In the genomic region with DNA sequence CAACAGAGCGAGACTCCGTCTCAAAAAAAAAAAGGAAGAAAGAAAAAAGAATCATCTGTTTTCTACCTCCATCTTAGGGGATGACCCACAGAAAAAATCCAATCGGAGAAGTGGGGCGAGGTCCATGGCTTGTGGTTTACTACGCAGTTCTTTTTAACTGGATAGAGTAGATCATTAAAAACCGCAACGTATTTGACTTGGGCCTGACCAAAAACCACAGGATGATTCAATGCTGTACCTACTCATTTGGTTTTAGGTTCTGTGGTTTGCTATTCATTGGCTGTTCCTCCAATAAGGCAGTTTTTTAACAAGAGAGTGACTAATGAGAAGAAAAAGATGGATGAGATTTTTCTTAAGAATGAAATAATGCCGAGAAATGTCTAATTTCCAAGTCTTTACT, we compare ENCODE assay signal across 1 cellular context.
TF ChIP-seq lines count a peak whose summit lies in the region.

No MANE protein-coding gene starts in this region.

TF ChIP-seq in HepG2, 621 proteins besides CTCF, POLR2A, EP300 and RAD21 (continued from another document):
- TF ChIP-seq MAF1 (CRISPR knock-in tag; IDR thresholded peaks at IDR 0.05; ENCODE audit: borderline replicate concordance) (no peak), ZNF274 (CRISPR knock-in tag; IDR thresholded peaks at IDR 0.05) (no peak), ZBTB1 (CRISPR knock-in tag; IDR thresholded peaks at IDR 0.05; ENCODE audit: borderline replicate concordance) (no peak), ZMYM4 (CRISPR knock-in tag; IDR thresholded peaks at IDR 0.05) (no peak), HMG20A (CRISPR knock-in tag; IDR thresholded peaks at IDR 0.05; ENCODE audit: borderline replicate concordance) (no peak), HOXA7 (CRISPR knock-in tag; IDR thresholded peaks at IDR 0.05) (no peak), LCORL (IDR thresholded peaks at IDR 0.05) (no peak), LCORL (CRISPR knock-in tag; IDR thresholded peaks at IDR 0.05) (no peak), ZNF777 (CRISPR knock-in tag; IDR thresholded peaks at IDR 0.05) (no peak), POLR2AphosphoS5 (IDR thresholded peaks at IDR 0.05; ENCODE audit: low read depth, low read length) (no peak), PPARG (CRISPR knock-in tag; conservative IDR thresholded peaks at IDR 0.05) (no peak), FIP1L1 (IDR thresholded peaks at IDR 0.05; ENCODE audit: borderline replicate concordance, insufficient read depth, low read depth, low read length) (no peak), MED13 (CRISPR knock-in tag; IDR thresholded peaks at IDR 0.05) (no peak), SAP130 (CRISPR knock-in tag; IDR thresholded peaks at IDR 0.05; ENCODE audit: low read depth) (no peak)
- TF ChIP-seq, protein P1, sequence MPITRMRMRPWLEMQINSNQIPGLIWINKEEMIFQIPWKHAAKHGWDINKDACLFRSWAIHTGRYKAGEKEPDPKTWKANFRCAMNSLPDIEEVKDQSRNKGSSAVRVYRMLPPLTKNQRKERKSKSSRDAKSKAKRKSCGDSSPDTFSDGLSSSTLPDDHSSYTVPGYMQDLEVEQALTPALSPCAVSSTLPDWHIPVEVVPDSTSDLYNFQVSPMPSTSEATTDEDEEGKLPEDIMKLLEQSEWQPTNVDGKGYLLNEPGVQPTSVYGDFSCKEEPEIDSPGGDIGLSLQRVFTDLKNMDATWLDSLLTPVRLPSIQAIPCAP (CRISPR knock-in tag; IDR thresholded peaks at IDR 0.05; ENCODE audit: low read depth), result no peak
- TF ChIP-seq, protein P2, sequence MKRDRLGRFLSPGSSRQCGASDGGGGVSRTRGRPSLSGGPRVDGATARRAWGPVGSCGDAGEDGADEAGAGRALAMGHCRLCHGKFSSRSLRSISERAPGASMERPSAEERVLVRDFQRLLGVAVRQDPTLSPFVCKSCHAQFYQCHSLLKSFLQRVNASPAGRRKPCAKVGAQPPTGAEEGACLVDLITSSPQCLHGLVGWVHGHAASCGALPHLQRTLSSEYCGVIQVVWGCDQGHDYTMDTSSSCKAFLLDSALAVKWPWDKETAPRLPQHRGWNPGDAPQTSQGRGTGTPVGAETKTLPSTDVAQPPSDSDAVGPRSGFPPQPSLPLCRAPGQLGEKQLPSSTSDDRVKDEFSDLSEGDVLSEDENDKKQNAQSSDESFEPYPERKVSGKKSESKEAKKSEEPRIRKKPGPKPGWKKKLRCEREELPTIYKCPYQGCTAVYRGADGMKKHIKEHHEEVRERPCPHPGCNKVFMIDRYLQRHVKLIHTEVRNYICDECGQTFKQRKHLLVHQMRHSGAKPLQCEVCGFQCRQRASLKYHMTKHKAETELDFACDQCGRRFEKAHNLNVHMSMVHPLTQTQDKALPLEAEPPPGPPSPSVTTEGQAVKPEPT (CRISPR knock-in tag; IDR thresholded peaks at IDR 0.05; ENCODE audit: low read depth), result no peak
- TF ChIP-seq, protein P3, sequence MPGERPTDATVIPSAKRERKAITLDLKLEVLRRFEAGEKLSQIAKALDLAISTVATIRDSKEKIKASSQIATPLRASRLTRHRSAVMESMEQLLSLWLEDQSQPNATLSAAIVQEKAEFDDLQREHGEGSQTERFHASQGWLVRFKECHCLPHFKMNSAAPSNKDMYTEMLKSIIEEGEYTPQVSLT (CRISPR knock-in tag; IDR thresholded peaks at IDR 0.05; ENCODE audit: borderline replicate concordance, low read depth), result no peak
- TF ChIP-seq, protein P4, sequence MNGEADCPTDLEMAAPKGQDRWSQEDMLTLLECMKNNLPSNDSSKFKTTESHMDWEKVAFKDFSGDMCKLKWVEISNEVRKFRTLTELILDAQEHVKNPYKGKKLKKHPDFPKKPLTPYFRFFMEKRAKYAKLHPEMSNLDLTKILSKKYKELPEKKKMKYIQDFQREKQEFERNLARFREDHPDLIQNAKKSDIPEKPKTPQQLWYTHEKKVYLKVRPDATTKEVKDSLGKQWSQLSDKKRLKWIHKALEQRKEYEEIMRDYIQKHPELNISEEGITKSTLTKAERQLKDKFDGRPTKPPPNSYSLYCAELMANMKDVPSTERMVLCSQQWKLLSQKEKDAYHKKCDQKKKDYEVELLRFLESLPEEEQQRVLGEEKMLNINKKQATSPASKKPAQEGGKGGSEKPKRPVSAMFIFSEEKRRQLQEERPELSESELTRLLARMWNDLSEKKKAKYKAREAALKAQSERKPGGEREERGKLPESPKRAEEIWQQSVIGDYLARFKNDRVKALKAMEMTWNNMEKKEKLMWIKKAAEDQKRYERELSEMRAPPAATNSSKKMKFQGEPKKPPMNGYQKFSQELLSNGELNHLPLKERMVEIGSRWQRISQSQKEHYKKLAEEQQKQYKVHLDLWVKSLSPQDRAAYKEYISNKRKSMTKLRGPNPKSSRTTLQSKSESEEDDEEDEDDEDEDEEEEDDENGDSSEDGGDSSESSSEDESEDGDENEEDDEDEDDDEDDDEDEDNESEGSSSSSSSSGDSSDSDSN (CRISPR knock-in tag; IDR thresholded peaks at IDR 0.05), result no peak
- TF ChIP-seq, protein P5, sequence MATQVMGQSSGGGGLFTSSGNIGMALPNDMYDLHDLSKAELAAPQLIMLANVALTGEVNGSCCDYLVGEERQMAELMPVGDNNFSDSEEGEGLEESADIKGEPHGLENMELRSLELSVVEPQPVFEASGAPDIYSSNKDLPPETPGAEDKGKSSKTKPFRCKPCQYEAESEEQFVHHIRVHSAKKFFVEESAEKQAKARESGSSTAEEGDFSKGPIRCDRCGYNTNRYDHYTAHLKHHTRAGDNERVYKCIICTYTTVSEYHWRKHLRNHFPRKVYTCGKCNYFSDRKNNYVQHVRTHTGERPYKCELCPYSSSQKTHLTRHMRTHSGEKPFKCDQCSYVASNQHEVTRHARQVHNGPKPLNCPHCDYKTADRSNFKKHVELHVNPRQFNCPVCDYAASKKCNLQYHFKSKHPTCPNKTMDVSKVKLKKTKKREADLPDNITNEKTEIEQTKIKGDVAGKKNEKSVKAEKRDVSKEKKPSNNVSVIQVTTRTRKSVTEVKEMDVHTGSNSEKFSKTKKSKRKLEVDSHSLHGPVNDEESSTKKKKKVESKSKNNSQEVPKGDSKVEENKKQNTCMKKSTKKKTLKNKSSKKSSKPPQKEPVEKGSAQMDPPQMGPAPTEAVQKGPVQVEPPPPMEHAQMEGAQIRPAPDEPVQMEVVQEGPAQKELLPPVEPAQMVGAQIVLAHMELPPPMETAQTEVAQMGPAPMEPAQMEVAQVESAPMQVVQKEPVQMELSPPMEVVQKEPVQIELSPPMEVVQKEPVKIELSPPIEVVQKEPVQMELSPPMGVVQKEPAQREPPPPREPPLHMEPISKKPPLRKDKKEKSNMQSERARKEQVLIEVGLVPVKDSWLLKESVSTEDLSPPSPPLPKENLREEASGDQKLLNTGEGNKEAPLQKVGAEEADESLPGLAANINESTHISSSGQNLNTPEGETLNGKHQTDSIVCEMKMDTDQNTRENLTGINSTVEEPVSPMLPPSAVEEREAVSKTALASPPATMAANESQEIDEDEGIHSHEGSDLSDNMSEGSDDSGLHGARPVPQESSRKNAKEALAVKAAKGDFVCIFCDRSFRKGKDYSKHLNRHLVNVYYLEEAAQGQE (IDR thresholded peaks at IDR 0.05; ENCODE audit: borderline replicate concordance in 1 of 2, low read depth in 1 of 2, low read length in 2 of 2), result no peak
TF ChIP-seq in HepG2: peak in this region for 0.
